In genomic region chrX:120000490-120001246, GRCh38 we compare ENCODE assay signal across 10 cellular contexts. TPM values are rescaled to one million over a fixed set of nuclear protein-coding genes. Genes with fewer than 3 reads are reported as not detected.
DNase-seq lines count a peak whose midpoint lies in the region; ATAC-seq, FAIRE-seq and TF ChIP-seq lines count a peak whose summit lies in the region.
"Had no signal": no experiment of that assay in that cellular context is flagged by ENCODE, and none has a peak within 500 bp of the region (broad histone marks: within the 10 kb centered on the region; RNA-seq: fewer than 3 reads in every experiment).

No MANE protein-coding gene starts in this region.

- H3K4me3 ChIP-seq in left lung: no peak overlapping the region

- peaks cover 66% of the 10 kb centered on the region for H3K27me3 Mint-ChIP-seq in activated naive CD8-positive, alpha-beta T cell treated with anti-CD3 and anti-CD28 coated beads for 36 hours

- no peak overlapping the region for H3K27ac ChIP-seq in left lung

- peak overlapping the region; percentile 5 for H3K4me3 Mint-ChIP-seq in activated naive CD8-positive, alpha-beta T cell treated with anti-CD3 and anti-CD28 coated beads for 36 hours
- H3K4me3 Mint-ChIP-seq: activated naive CD8-positive, alpha-beta T cell treated with anti-CD3 and anti-CD28 coated beads, Interleukin-2, amount 10 ng/mL, durations not matched to agents 7 days and 5 days had no signal

- no peaks in the 10 kb centered on the region for H3K9me3 Mint-ChIP-seq in activated naive CD8-positive, alpha-beta T cell treated with anti-CD3 and anti-CD28 coated beads for 36 hours
- H3K9me3 Mint-ChIP-seq: activated naive CD8-positive, alpha-beta T cell treated with anti-CD3 and anti-CD28 coated beads, Interleukin-2, amount 10 ng/mL, durations not matched to agents 7 days and 5 days had no signal

- no peak for TF ChIP-seq CTCF in left lung (IDR thresholded peaks at IDR 0.05)
- TF ChIP-seq CTCF in GM10248 (IDR thresholded peaks at IDR 0.05; ENCODE audit: control extremely low read depth, extremely low read depth, low read depth, missing control alignments): no peak

- peak; percentile 21 for DNase-seq in A172 (ENCODE audit: low spot score)
- DNase-seq in ELF-1 (ENCODE audit: low read depth, low spot score): peak; percentile 29
- no peak for DNase-seq in activated naive CD8-positive, alpha-beta T cell treated with anti-CD3 and anti-CD28 coated beads for 36 hours
- DNase-seq in left lung: no peak
- no peak for DNase-seq in GM10248 (ENCODE audit: extremely low spot score)
- DNase-seq in NCI-H510A (lab: John Stamatoyannopoulos, UW): no peak
- DNase-seq in frontal cortex (ENCODE audit: low spot score in 2 of 2): no peak
- DNase-seq: activated naive CD8-positive, alpha-beta T cell treated with anti-CD3 and anti-CD28 coated beads, Interleukin-2, amount 10 ng/mL, durations not matched to agents 7 days and 5 days; T-helper 1 cell had no signal

- peaks cover 11% of the 10 kb centered on the region for H3K4me1 Mint-ChIP-seq in activated naive CD8-positive, alpha-beta T cell treated with anti-CD3 and anti-CD28 coated beads for 36 hours

- intact Hi-C loops in left lung (cut with DNase I): no loop called here

- no peak for FAIRE-seq in frontal cortex (lab: Jason Lieb, UNC)

- CTCF ChIA-PET in GM10248 (lab: Yijun Ruan, JAX): interaction anchor here (1.2 kb wide), 1 partner anchor 19 kb away, joined by 3 read pairs; no protein-coding TSS in a partner anchor

- H3K36me3 Mint-ChIP-seq in activated naive CD8-positive, alpha-beta T cell treated with anti-CD3 and anti-CD28 coated beads for 36 hours: no peaks in the 10 kb centered on the region
- H3K36me3 Mint-ChIP-seq: activated naive CD8-positive, alpha-beta T cell treated with anti-CD3 and anti-CD28 coated beads, Interleukin-2, amount 10 ng/mL, durations not matched to agents 7 days and 5 days had no signal

- no peaks in the 10 kb centered on the region for H3K9me3 ChIP-seq in left lung

- POLR2A ChIA-PET in GM10248 (lab: Yijun Ruan, JAX): no interaction called here

- no peak overlapping the region for H3K27ac Mint-ChIP-seq in activated naive CD8-positive, alpha-beta T cell treated with anti-CD3 and anti-CD28 coated beads for 36 hours
- H3K27ac Mint-ChIP-seq: activated naive CD8-positive, alpha-beta T cell treated with anti-CD3 and anti-CD28 coated beads, Interleukin-2, amount 10 ng/mL, durations not matched to agents 7 days and 5 days had no signal

- H3K27me3 ChIP-seq in left lung: peaks cover 47 to 76% of the 10 kb centered on the region in 2 donors

- peaks cover 0 to 7% of the 10 kb centered on the region in 2 donors for H3K4me1 ChIP-seq in left lung

- no peaks in the 10 kb centered on the region for H3K36me3 ChIP-seq in left lung

- peak; percentile 54 for ATAC-seq in left lung
- no peak for ATAC-seq in HG03457 (IDR thresholded peaks at IDR 0.05; ENCODE audit: unreplicated experiment)

RNA-seq across cellular contexts. Expression of gene NKAP, which starts 57.1 kb away (rescaled TPM):
- total RNA-seq in A172 (2014; rRNA removed; shearing (Covaris generic)): 2.5 and 2.8 TPM in 2 replicates
- 1 to 10 TPM; 8.3 to 9.7 TPM for total RNA-seq in activated naive CD8-positive, alpha-beta T cell treated with anti-CD3 and anti-CD28 coated beads for 36 hours
- total RNA-seq in left lung: 1 to 10 TPM; 6.6 to 6.9 TPM
- 8.6 TPM for total RNA-seq in frontal cortex

Comparison
In these comparisons a context has a peak if more than half of its experiments do, and no peak if none do; other contexts are left out.
1. DNase-seq: peak in A172 (single experiment) and ELF-1 (single experiment); none in activated naive CD8-positive, alpha-beta T cell treated with anti-CD3 and anti-CD28 coated beads for 36 hours (single experiment), left lung (0 of 2), GM10248 (single experiment), NCI-H510A (single experiment) and frontal cortex (0 of 2).